Comparison of ENCODE assay signal across 11 cellular contexts in the genomic region with DNA sequence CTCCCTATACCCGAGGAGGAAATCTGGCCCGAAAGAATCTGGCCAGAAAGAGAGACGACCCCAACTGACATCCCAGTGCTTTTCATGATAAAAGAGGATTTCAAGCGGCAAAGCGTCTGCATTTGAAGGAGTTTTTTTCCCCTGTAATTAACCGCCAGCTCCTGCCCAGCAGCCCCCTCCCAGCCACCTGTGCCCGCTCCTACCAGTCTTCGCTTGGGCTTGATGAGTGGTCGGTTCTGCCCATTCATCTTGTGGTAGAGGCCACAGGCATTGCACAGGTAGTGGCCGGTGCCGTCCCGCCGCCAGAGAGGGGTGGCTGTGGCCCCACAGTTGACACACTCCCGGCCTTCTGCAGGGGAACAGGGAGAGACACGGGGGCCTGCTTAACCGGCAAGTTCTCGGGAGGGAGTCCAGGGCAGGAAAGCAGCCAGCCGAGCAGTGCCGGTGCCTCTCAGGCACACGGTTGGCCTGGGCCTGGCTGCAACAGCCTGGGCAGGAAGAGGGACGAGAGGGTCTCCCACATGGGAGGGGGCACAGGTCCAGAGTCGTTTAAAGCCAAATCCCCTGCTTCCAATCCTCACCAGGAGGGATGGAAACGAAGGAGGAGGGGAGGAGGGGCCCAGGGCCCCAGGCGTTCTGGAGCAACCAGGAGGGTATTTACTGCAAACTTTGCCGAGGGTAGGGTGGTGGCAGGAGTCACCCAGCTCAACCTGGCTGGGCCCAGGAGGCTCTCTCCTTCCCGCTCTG. TPM values are rescaled to one million over a fixed set of nuclear protein-coding genes. Genes with fewer than 3 reads are reported as not detected.
DNase-seq lines count a peak whose midpoint lies in the region; ATAC-seq, FAIRE-seq and TF ChIP-seq lines count a peak whose summit lies in the region.
"Had no signal": no experiment of that assay in that cellular context is flagged by ENCODE, and none has a peak within 500 bp of the region (broad histone marks: within the 10 kb centered on the region; RNA-seq: fewer than 3 reads in every experiment).

No MANE protein-coding gene starts in this region.

- H3K27ac Mint-ChIP-seq in activated T-cell treated with anti-CD3 and anti-CD28 coated beads, Interleukin-2, amount 50 U/mL, for 24 hours = no peak overlapping the region

- no peak for ATAC-seq in lower lobe of right lung
- ATAC-seq: A549 had no signal

- no peaks in the 10 kb centered on the region for H3K36me3 ChIP-seq in adipocyte (ENCODE audit: control insufficient read depth, insufficient read depth, low read length, severe bottlenecking)
- peaks cover 10% of the 10 kb centered on the region for H3K36me3 ChIP-seq in lower lobe of right lung
- no peaks in the 10 kb centered on the region for H3K36me3 ChIP-seq in transverse colon

- H3K9ac ChIP-seq in adipocyte (ENCODE audit: low read length) = no peak overlapping the region

- intact Hi-C loops in lower lobe of right lung (cut with DNase I) = no loop called here
- intact Hi-C loops in transverse colon (cut with DNase I; ENCODE audit: low total_unique reads) = no loop called here

- peak overlapping the region; percentile 29 for H3K4me3 Mint-ChIP-seq in activated T-cell treated with anti-CD3 and anti-CD28 coated beads, Interleukin-2, amount 50 U/mL, for 24 hours

- no peak overlapping the region for H3K4me3 ChIP-seq in adipocyte (ENCODE audit: low read length)
- peak overlapping the region; percentile 65 for H3K4me3 ChIP-seq in lower lobe of right lung
- H3K4me3 ChIP-seq in transverse colon = no peak overlapping the region
- H3K4me3 ChIP-seq: A549 had no signal

- peaks cover 27% of the 10 kb centered on the region for H3K4me1 Mint-ChIP-seq in activated T-cell treated with anti-CD3 and anti-CD28 coated beads, Interleukin-2, amount 50 U/mL, for 24 hours (ENCODE audit: low read depth)

- no peak for TF ChIP-seq CTCF in lower lobe of right lung (IDR thresholded peaks at IDR 0.05)
- no peak for TF ChIP-seq CTCF in transverse colon (IDR thresholded peaks at IDR 0.05)

- TF ChIP-seq EP300 in transverse colon (IDR thresholded peaks at IDR 0.05; ENCODE audit: low read depth) = no peak

- peaks cover 70% of the 10 kb centered on the region for H3K27me3 ChIP-seq in adipocyte (replicated peaks; ENCODE audit: control insufficient read depth, insufficient read depth, low read length)
- H3K27me3 ChIP-seq in lower lobe of right lung (ENCODE audit: low read depth) = peaks cover 86% of the 10 kb centered on the region
- H3K27me3 ChIP-seq in transverse colon = peaks cover 100% of the 10 kb centered on the region

- H3K27me3 Mint-ChIP-seq in activated T-cell treated with anti-CD3 and anti-CD28 coated beads, Interleukin-2, amount 50 U/mL, for 24 hours = peaks cover 88% of the 10 kb centered on the region

- peak; percentile 37 for DNase-seq in activated T-cell treated with anti-CD3 and anti-CD28 coated beads, Interleukin-2, amount 50 U/mL, for 24 hours
- no peak for DNase-seq in activated T-cell treated with anti-CD3 and anti-CD28 coated beads, Interleukin-2, amount 50 U/mL, for 48 hours
- peak; percentile 49 for DNase-seq in adipocyte (ENCODE audit: low read depth)
- peak; percentile 38 for DNase-seq in lower lobe of right lung
- DNase-seq in transverse colon = no peak
- DNase-seq in HTR-8/SVneo (ENCODE audit: insufficient read length, low spot score) = no peak
- no peak for DNase-seq in nucleus accumbens (lab: John Stamatoyannopoulos, UW)
- DNase-seq in NCI-H1417 treated with DMSO at 0.1 percent for 48 hours (lab: John Stamatoyannopoulos, UW) = no peak
- DNase-seq: NK-92 treated with Interleukin-12 subunit alpha and Interleukin-12 subunit beta, amount 100 ng/mL, for 24 hours had no signal

- no peak for TF ChIP-seq POLR2A in transverse colon (IDR thresholded peaks at IDR 0.05)

- H3K4me1 ChIP-seq in adipocyte (ENCODE audit: control insufficient read depth, insufficient read depth, low read length) (peaks cover 27% of the 10 kb centered on the region), lower lobe of right lung (peaks cover 49% of the 10 kb centered on the region), transverse colon (peaks cover 16 to 30% (median 27%) of the 10 kb centered on the region in 4 donors)

- H3K9me3 ChIP-seq in adipocyte (ENCODE audit: control insufficient read depth, low read length) (no peaks in the 10 kb centered on the region), lower lobe of right lung (no peaks in the 10 kb centered on the region), transverse colon (no peaks in the 10 kb centered on the region)
- H3K9me3 ChIP-seq: A549 had no signal

- FAIRE-seq in HTR-8/SVneo (lab: Jason Lieb, UNC) = no peak
- FAIRE-seq: A549 had no signal

- WGBS in transverse colon (ENCODE audit: low coverage in 1 of 2), 2 donors = 13% methylated on average over 26 of the region's 26 CpGs; no CpG with 5 or more reads in 1 of the 2 donors

- H3K27ac ChIP-seq in lower lobe of right lung = peak overlapping the region; percentile 89
- peak overlapping the region in 3 of 4 donors; percentile 10 to 48 (median 13) for H3K27ac ChIP-seq in transverse colon

- in situ Hi-C loops in transverse colon (cut with MboI; ENCODE audit: low pct_ligation_motif_present in 1 of 4, low pct_unique_long_range_greater_than_20kb in 1 of 4, low sequenced_read_pairs in 3 of 4) = loop anchor here in 2 of 4 donors (25.0 kb wide), 2 partner anchors 322 to 397 kb away; partner anchors contain the start of gene EEFSEC (in 1 of the 2)

- no peaks in the 10 kb centered on the region for H3K9me3 Mint-ChIP-seq in activated T-cell treated with anti-CD3 and anti-CD28 coated beads, Interleukin-2, amount 50 U/mL, for 24 hours

- no peaks in the 10 kb centered on the region for H3K36me3 Mint-ChIP-seq in activated T-cell treated with anti-CD3 and anti-CD28 coated beads, Interleukin-2, amount 50 U/mL, for 24 hours (ENCODE audit: low read depth)

RNA-seq across cellular contexts. Expression of gene GATA2, which starts 9.2 kb away (rescaled TPM):
- total RNA-seq in lower lobe of right lung (68.3 TPM), transverse colon (1 to 10 TPM; 1.8 to 8.2 (median 2.9) TPM)

RNA-seq across cellular contexts. Expression of gene DNAJB8, which starts 17.1 kb away (rescaled TPM):
- total RNA-seq in lower lobe of right lung (not detected), transverse colon (not detected)
- total RNA-seq: H4 had no signal

Comparison
In these comparisons a context has a peak if more than half of its experiments do, and no peak if none do; other contexts are left out.
1. DNase-seq: peak in activated T-cell treated with anti-CD3 and anti-CD28 coated beads, Interleukin-2, amount 50 U/mL, for 24 hours (single experiment), adipocyte (single experiment) and lower lobe of right lung (single experiment); none in activated T-cell treated with anti-CD3 and anti-CD28 coated beads, Interleukin-2, amount 50 U/mL, for 48 hours (0 of 2), transverse colon (single experiment), HTR-8/SVneo (single experiment), nucleus accumbens (0 of 56) and NCI-H1417 treated with DMSO at 0.1 percent for 48 hours (single experiment).